Comparison of ENCODE assay signal across 27 cellular contexts in the genomic region with DNA sequence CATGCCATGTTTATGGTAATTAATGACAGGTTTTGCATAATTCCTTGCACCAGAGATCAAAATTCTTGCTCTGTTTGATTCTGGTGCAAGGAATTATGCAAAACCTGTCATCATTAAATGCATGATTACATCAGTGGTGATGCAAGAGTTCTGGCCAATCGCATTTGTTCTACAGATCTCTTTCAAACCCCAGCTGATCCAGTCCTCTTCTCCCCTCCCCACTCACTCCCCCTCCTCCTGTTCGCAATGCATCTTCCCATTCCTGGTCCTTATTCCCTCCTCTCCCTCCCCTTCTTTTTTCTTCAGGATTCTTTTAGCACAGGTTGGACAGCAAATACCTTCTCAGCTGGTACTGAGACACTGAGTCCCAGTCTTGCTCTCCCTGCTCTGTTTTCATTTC.
DNase-seq lines count a peak whose midpoint lies in the region; ATAC-seq and TF ChIP-seq lines count a peak whose summit lies in the region.
"Had no signal": no experiment of that assay in that cellular context is flagged by ENCODE, and none has a peak within 500 bp of the region (broad histone marks: within the 10 kb centered on the region; RNA-seq: fewer than 3 reads in every experiment).

No MANE protein-coding gene starts in this region.

- H3K4me3 ChIP-seq in HUES48 (ENCODE audit: low read depth, low read length) = peak overlapping the region; percentile 25
- peak overlapping the region; percentile 35 for H3K4me3 ChIP-seq in neural progenitor cell
- H3K4me3 ChIP-seq: HAP-1, PC-9, SJCRH30 had no signal

- H3F3A ChIP-seq in neural progenitor cell (ENCODE audit: low read depth) = peaks cover 35% of the 10 kb centered on the region

- H4K20me1 ChIP-seq in neural progenitor cell (ENCODE audit: low read depth) = no peaks in the 10 kb centered on the region

- peak; percentile 61 for ATAC-seq in WTC11
- ATAC-seq in CD4-positive, alpha-beta T cell (ENCODE audit: poor library complexity) = no peak
- ATAC-seq: HepG2, Right ventricle myocardium inferior, SK-N-SH treated with all-trans-retinoic acid at 6 μM for 48 hours had no signal

- CTCF ChIA-PET in WTC11 (lab: Charles Lee) = interaction anchor here (1.0 to 1.3 kb wide), 2 partner anchors 9 to 28 kb away, joined by 3 read pairs; no protein-coding TSS in a partner anchor
- CTCF ChIA-PET in CD4-positive, alpha-beta T cell (lab: Charles Lee) = no interaction called here

- H3K4me1 Mint-ChIP-seq in WTC11 (peaks cover 67% of the 10 kb centered on the region), neural progenitor cell (peaks cover 19% of the 10 kb centered on the region)
- H3K4me1 Mint-ChIP-seq in CD4-positive, alpha-beta T cell (ENCODE audit: low read depth) = no peaks in the 10 kb centered on the region
- H3K4me1 Mint-ChIP-seq: CD8-positive, alpha-beta memory T cell had no signal

- H2AFZ ChIP-seq in neural progenitor cell (replicated peaks) = no peak overlapping the region
- H2AFZ ChIP-seq: PC-9 had no signal

- POLR2A ChIA-PET in WTC11 (lab: Charles Lee) = interaction anchor here (0.6 to 0.7 kb wide), 2 partner anchors 36 to 74 kb away, joined by 3 to 4 read pairs; no protein-coding TSS in a partner anchor
- POLR2A ChIA-PET in CD4-positive, alpha-beta T cell (lab: Charles Lee) = no interaction called here

- TF ChIP-seq CTCF in WTC11 (IDR thresholded peaks at IDR 0.05) (no peak), neural progenitor cell (IDR thresholded peaks at IDR 0.05) (no peak)
- TF ChIP-seq CTCF in CD4-positive, alpha-beta T cell (IDR thresholded peaks at IDR 0.05) = no peak

- no peaks in the 10 kb centered on the region for H3K27me3 ChIP-seq in HUES48 (ENCODE audit: control insufficient read depth, insufficient read depth, low read length)
- no peaks in the 10 kb centered on the region for H3K27me3 ChIP-seq in neural progenitor cell
- no peaks in the 10 kb centered on the region for H3K27me3 ChIP-seq in CD4-positive, alpha-beta T cell (ENCODE audit: control insufficient read depth, insufficient read depth, low read length)
- H3K27me3 ChIP-seq: SJCRH30 had no signal

- H3K27me3 Mint-ChIP-seq in WTC11 (ENCODE audit: low read depth) (no peaks in the 10 kb centered on the region), neural progenitor cell (ENCODE audit: insufficient read depth, low read depth) (no peaks in the 10 kb centered on the region)
- no peaks in the 10 kb centered on the region for H3K27me3 Mint-ChIP-seq in CD4-positive, alpha-beta T cell
- H3K27me3 Mint-ChIP-seq: CD8-positive, alpha-beta memory T cell had no signal

- peak overlapping the region; percentile 78 for H3K4me2 ChIP-seq in neural progenitor cell
- H3K4me2 ChIP-seq: PC-9 had no signal

- H3K9me3 Mint-ChIP-seq in WTC11 = peaks cover 17% of the 10 kb centered on the region
- peaks cover 20% of the 10 kb centered on the region for H3K9me3 Mint-ChIP-seq in neural progenitor cell
- H3K9me3 Mint-ChIP-seq in CD4-positive, alpha-beta T cell = peaks cover 7% of the 10 kb centered on the region

- H3K79me2 ChIP-seq in neural progenitor cell (ENCODE audit: low read depth) = peaks cover 4% of the 10 kb centered on the region

- H3K36me3 ChIP-seq in HUES48 (ENCODE audit: control insufficient read depth, insufficient read depth, low read length) (peaks cover 4% of the 10 kb centered on the region; the same call in 1 of the 2 replicates), neural progenitor cell (peaks cover 4% of the 10 kb centered on the region)
- H3K36me3 ChIP-seq: HAP-1, SJCRH30 had no signal

- H3K9ac ChIP-seq in HUES48 (ENCODE audit: low read depth, low read length) (0 out of 2 replicates have a peak overlapping the region, but pooled peaks have one; percentile 4), neural progenitor cell (no peak overlapping the region)

- intact Hi-C loops in CD4-positive, alpha-beta T cell (cut with DNase I, micrococcal nuclease) = no loop called here

- peaks cover 9% of the 10 kb centered on the region for H3K9me3 ChIP-seq in HUES48 (ENCODE audit: control insufficient read depth, insufficient read depth, low read length)
- peaks cover 6% of the 10 kb centered on the region for H3K9me3 ChIP-seq in neural progenitor cell (ENCODE audit: low read depth)
- no peaks in the 10 kb centered on the region for H3K9me3 ChIP-seq in CD4-positive, alpha-beta T cell (ENCODE audit: control insufficient read depth, low read length)
- H3K9me3 ChIP-seq: SJCRH30 had no signal

- H3K4me1 ChIP-seq in HUES48 (ENCODE audit: control insufficient read depth, insufficient read depth, low read length) (peaks cover 46% of the 10 kb centered on the region), neural progenitor cell (peaks cover 39% of the 10 kb centered on the region)
- H3K4me1 ChIP-seq: SJCRH30 had no signal

- H3K27ac ChIP-seq in HUES48 (ENCODE audit: low read depth, low read length) (peak overlapping the region; percentile 91), neural progenitor cell (peak overlapping the region; percentile 95)
- no peak overlapping the region for H3K27ac ChIP-seq in CD4-positive, alpha-beta T cell (ENCODE audit: low read depth, low read length)
- H3K27ac ChIP-seq: PC-9, SJCRH30 had no signal

- peak overlapping the region; percentile 54 for H3K4me3 Mint-ChIP-seq in WTC11
- no peak overlapping the region for H3K4me3 Mint-ChIP-seq in neural progenitor cell
- no peak overlapping the region for H3K4me3 Mint-ChIP-seq in CD4-positive, alpha-beta T cell
- H3K4me3 Mint-ChIP-seq: CD8-positive, alpha-beta memory T cell; HFFc6 had no signal

- peaks cover 23% of the 10 kb centered on the region for H3K36me3 Mint-ChIP-seq in WTC11
- peaks cover 3% of the 10 kb centered on the region for H3K36me3 Mint-ChIP-seq in neural progenitor cell
- H3K36me3 Mint-ChIP-seq in CD4-positive, alpha-beta T cell (ENCODE audit: low read depth) = no peaks in the 10 kb centered on the region
- H3K36me3 Mint-ChIP-seq: CD8-positive, alpha-beta memory T cell had no signal

- peak overlapping the region; percentile 65 for H3K27ac Mint-ChIP-seq in WTC11
- no peak overlapping the region for H3K27ac Mint-ChIP-seq in neural progenitor cell
- H3K27ac Mint-ChIP-seq in CD4-positive, alpha-beta T cell = no peak overlapping the region
- H3K27ac Mint-ChIP-seq: CD8-positive, alpha-beta memory T cell; HFFc6 had no signal

- no peak for DNase-seq in WTC11 (ENCODE audit: low spot score)
- peak; percentile 59 for DNase-seq in iPS DF 19.7 (ENCODE audit: low read depth, low spot score)
- DNase-seq in neural progenitor cell (ENCODE audit: low spot score) = peak; percentile 66
- no peak for DNase-seq in CD4-positive, alpha-beta T cell
- no peak for DNase-seq in activated T-cell treated with anti-CD3 and anti-CD28 coated beads, Interleukin-2, amount 50 U/mL, for 48 hours
- no peak for DNase-seq in activated CD4-positive, CD25-positive, alpha-beta regulatory T cell (lab: John Stamatoyannopoulos, UW)
- DNase-seq: C1 segment of cervical spinal cord; CD8-positive, alpha-beta memory T cell; DMS79 treated with DMSO at 0.1 percent for 48 hours; GF-D8; HFFc6; MV-4-11; NCI-H1105; NCI-H1436 treated with DMSO at 0.1 percent for 48 hours; NCI-H187 treated with DMSO at 0.1 percent for 48 hours; NCI-H2171 treated with DMSO at 0.1 percent for 48 hours; NCI-H345; NCI-H510A treated with DMSO at 0.1 percent for 48 hours; NCI-H774; NK-92 treated with Interleukin-12 subunit alpha and Interleukin-12 subunit beta, amount 100 ng/mL, for 24 hours; PC-9; SJCRH30 had no signal

TF ChIP-seq in WTC11, 78 proteins besides CTCF, POLR2A, EP300 and RAD21:
- TF ChIP-seq CBFB (CRISPR knock-in tag; IDR thresholded peaks at IDR 0.05; ENCODE audit: low read depth) = no peak
- TF ChIP-seq GABPB1 (CRISPR knock-in tag; IDR thresholded peaks at IDR 0.05) = no peak
- TF ChIP-seq HMGA2 (CRISPR knock-in tag; IDR thresholded peaks at IDR 0.05) = no peak
- TF ChIP-seq FOXK1 (CRISPR knock-in tag; IDR thresholded peaks at IDR 0.05) = no peak
- no peak for TF ChIP-seq ZNF138 (CRISPR knock-in tag; conservative IDR thresholded peaks at IDR 0.05)
- TF ChIP-seq, protein P1, sequence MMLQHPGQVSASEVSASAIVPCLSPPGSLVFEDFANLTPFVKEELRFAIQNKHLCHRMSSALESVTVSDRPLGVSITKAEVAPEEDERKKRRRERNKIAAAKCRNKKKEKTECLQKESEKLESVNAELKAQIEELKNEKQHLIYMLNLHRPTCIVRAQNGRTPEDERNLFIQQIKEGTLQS (CRISPR knock-in tag; conservative IDR thresholded peaks at IDR 0.05) = 0 out of 2 replicates have a peak, but pooled peaks have one; percentile 42

Comparison
In these comparisons a context has a peak if more than half of its experiments do, and no peak if none do; other contexts are left out.
1. DNase-seq: peak in iPS DF 19.7 (single experiment) and neural progenitor cell (single experiment); none in WTC11 (single experiment), CD4-positive, alpha-beta T cell (0 of 10), activated T-cell treated with anti-CD3 and anti-CD28 coated beads, Interleukin-2, amount 50 U/mL, for 48 hours (0 of 2) and activated CD4-positive, CD25-positive, alpha-beta regulatory T cell (0 of 4).